Comparison of ENCODE assay signal across 9 cellular contexts in genomic region chr9:129146441-129146933, GRCh38. TPM values are rescaled to one million over a fixed set of nuclear protein-coding genes. Genes with fewer than 3 reads are reported as not detected.
DNase-seq lines count a peak whose midpoint lies in the region; ATAC-seq and TF ChIP-seq lines count a peak whose summit lies in the region.
"Had no signal": no experiment of that assay in that cellular context is flagged by ENCODE, and none has a peak within 500 bp of the region (broad histone marks: within the 10 kb centered on the region; RNA-seq: fewer than 3 reads in every experiment).

No MANE protein-coding gene starts in this region.

- peak overlapping the region; percentile 99 for H3K4ac ChIP-seq in IMR-90 (ENCODE audit: low read depth, low read length)
- H3K4ac ChIP-seq in mesenchymal stem cell (ENCODE audit: low read depth in 1 of 2, low read length in 2 of 2): peak overlapping the region; percentile 99

- H3K18ac ChIP-seq in IMR-90 (ENCODE audit: low read depth, low read length) (peak overlapping the region; percentile 83), mesenchymal stem cell (ENCODE audit: low read depth in 1 of 2, low read length in 2 of 2) (peak overlapping the region; percentile 96 to 98)

- H3K9me1 ChIP-seq in IMR-90 (ENCODE audit: insufficient read depth, low read length): peaks cover 20% of the 10 kb centered on the region

- peak overlapping the region; percentile 94 for H3K27ac ChIP-seq in IMR-90 (ENCODE audit: insufficient read depth, low read length)
- peak overlapping the region; percentile 91 for H3K27ac ChIP-seq in endodermal cell (ENCODE audit: low read depth, low read length)
- H3K27ac ChIP-seq in mesenchymal stem cell (ENCODE audit: low read length, poor library complexity, severe bottlenecking): peak overlapping the region; percentile 96

- H4K8ac ChIP-seq in IMR-90 (ENCODE audit: low read depth in 2 of 2, low read length in 2 of 2) (peak overlapping the region; percentile 83 to 98), mesenchymal stem cell (ENCODE audit: low read length) (peak overlapping the region; percentile 98)

- intact Hi-C loops in IMR-90 (cut with micrococcal nuclease): no loop called here

- H2AK5ac ChIP-seq in IMR-90 (ENCODE audit: low read depth, low read length) (peak overlapping the region; percentile 98), mesenchymal stem cell (ENCODE audit: low read length, severe bottlenecking) (peak overlapping the region; percentile 97)

- H3K27me3 Mint-ChIP-seq in endodermal cell (ENCODE audit: insufficient read depth): no peaks in the 10 kb centered on the region

- H2BK15ac ChIP-seq in IMR-90 (ENCODE audit: low read depth, low read length): peak overlapping the region; percentile 53; the same call in 1 of the 3 replicates
- peak overlapping the region; percentile 85 for H2BK15ac ChIP-seq in mesenchymal stem cell (ENCODE audit: low read depth, poor library complexity, severe bottlenecking)

- peak; percentile 15 for ATAC-seq in IMR-90 (ENCODE audit: low read depth)

- peak overlapping the region; percentile 72 for H3K9ac ChIP-seq in IMR-90 (ENCODE audit: low read depth, low read length)
- peak overlapping the region; percentile 11 for H3K9ac ChIP-seq in endodermal cell (ENCODE audit: extremely low read depth, low read length, poor library complexity, severe bottlenecking)
- H3K9ac ChIP-seq in mesenchymal stem cell (ENCODE audit: low read length): peak overlapping the region; percentile 85

- peaks cover 36% of the 10 kb centered on the region for H3K36me3 ChIP-seq in IMR-90 (ENCODE audit: control insufficient read depth, insufficient read depth, low read length)
- peaks cover 51% of the 10 kb centered on the region for H3K36me3 ChIP-seq in endodermal cell (ENCODE audit: control insufficient read depth, insufficient read depth, low read length)
- peaks cover 42 to 72% of the 10 kb centered on the region in 2 experiments for H3K36me3 ChIP-seq in mesenchymal stem cell (ENCODE audit: control insufficient read depth in 1 of 2, insufficient read depth in 2 of 2, low read depth in 1 of 2, low read length in 2 of 2)

- peak overlapping the region; percentile 92 for H3K27ac Mint-ChIP-seq in endodermal cell

- H2BK5ac ChIP-seq in IMR-90 (ENCODE audit: low read depth, low read length, poor library complexity, severe bottlenecking) (peak overlapping the region; percentile 94), mesenchymal stem cell (ENCODE audit: low read depth, low read length, poor library complexity, severe bottlenecking) (peak overlapping the region; percentile 94)

- POLR2A ChIA-PET in IMR-90 (lab: Charles Lee; ENCODE audit: unreplicated experiment): interaction anchor here (0.8 to 1.0 kb wide), 2 partner anchors 26 to 32 kb away, joined by 3 to 4 read pairs; partner anchors contain the start of gene IER5L

- no peaks in the 10 kb centered on the region for H3K9me3 Mint-ChIP-seq in endodermal cell

- peaks cover 46% of the 10 kb centered on the region for H3K36me3 Mint-ChIP-seq in endodermal cell (ENCODE audit: low read depth)

- BruUV-seq in IMR-90 (replicated peaks; lab: Mats Ljungman, UMichigan): no TSS peak

- dilution Hi-C loops in IMR-90 (cut with HindIII; ENCODE audit: low sequenced_read_pairs, unreplicated experiment): no loop called here

- H2BK12ac ChIP-seq in mesenchymal stem cell (ENCODE audit: low read length in 2 of 2): peak overlapping the region; percentile 91 to 99

- H3K4me3 Mint-ChIP-seq in endodermal cell: no peak overlapping the region

- H3K27me3 ChIP-seq in IMR-90 (ENCODE audit: control insufficient read depth, insufficient read depth, low read length) (no peaks in the 10 kb centered on the region), endodermal cell (ENCODE audit: control insufficient read depth, insufficient read depth, low read length, poor library complexity, severe bottlenecking) (no peaks in the 10 kb centered on the region), mesenchymal stem cell (ENCODE audit: control insufficient read depth in 1 of 2, insufficient read depth in 1 of 2, low read length in 2 of 2) (no peaks in the 10 kb centered on the region)

- H2BK20ac ChIP-seq in IMR-90 (ENCODE audit: low read depth, low read length): peak overlapping the region; percentile 73

- peak overlapping the region; percentile 97 for H3K14ac ChIP-seq in IMR-90 (replicated peaks; ENCODE audit: low read depth, low read length)
- H3K14ac ChIP-seq in mesenchymal stem cell (ENCODE audit: low read length in 2 of 2): peak overlapping the region in 1 of 2 experiments; percentile 73

- H3K4me3 ChIP-seq in IMR-90 (ENCODE audit: insufficient read depth, low read depth, low read length) (no peak overlapping the region), endodermal cell (ENCODE audit: low read length) (no peak overlapping the region), mesenchymal stem cell (ENCODE audit: insufficient read depth in 1 of 2, low read depth in 1 of 2, low read length in 2 of 2) (peak overlapping the region in 1 of 2 experiments; percentile 16)

- H2BK120ac ChIP-seq in IMR-90 (ENCODE audit: low read depth, low read length): peak overlapping the region; percentile 97
- peak overlapping the region; percentile 97 for H2BK120ac ChIP-seq in mesenchymal stem cell (ENCODE audit: low read depth, low read length)

- peak overlapping the region; percentile 98 for H2AK9ac ChIP-seq in IMR-90 (replicated peaks; ENCODE audit: low read depth, low read length, poor library complexity)

- 67% methylated on average over 3 of the region's 8 CpGs; no CpG with 5 or more reads in 1 of the 2 experiments for WGBS in IMR-90 (ENCODE audit: extremely low coverage in 2 of 2, insufficient read length in 1 of 2), 2 experiments
- WGBS in endodermal cell (ENCODE audit: insufficient coverage in 1 of 2, insufficient read length in 1 of 2), 2 experiments: 79 to 90% methylated on average over 5 to 8 of the region's 8 CpGs
- 54% methylated on average over 5 of the region's 8 CpGs for WGBS in mesenchymal stem cell

- TF ChIP-seq POLR2A in IMR-90 (IDR thresholded peaks at IDR 0.05; ENCODE audit: low read depth, low read length): no peak

- TF ChIP-seq RAD21 in IMR-90 (IDR thresholded peaks at IDR 0.05; ENCODE audit: low read length): no peak

- H4K91ac ChIP-seq in IMR-90 (ENCODE audit: insufficient read depth, low read depth, low read length) (peak overlapping the region; percentile 94), mesenchymal stem cell (ENCODE audit: low read length) (peak overlapping the region; percentile 99)

- CTCF ChIA-PET in IMR-90 (lab: Yijun Ruan, JAX): interaction anchor here (0.5 to 1.5 kb wide), 4 partner anchors 26 to 887 kb away, joined by 3 to 5 read pairs (median 4); no protein-coding TSS in a partner anchor

- H3K23ac ChIP-seq in IMR-90 (ENCODE audit: low read depth, low read length) (peak overlapping the region; percentile 75), mesenchymal stem cell (ENCODE audit: low read length in 2 of 2) (peak overlapping the region in 1 of 2 experiments; percentile 95)

- H3K4me2 ChIP-seq in IMR-90 (ENCODE audit: low read depth, low read length) (no peak overlapping the region), mesenchymal stem cell (ENCODE audit: low read length, poor library complexity, severe bottlenecking) (peak overlapping the region; percentile 20)

- peaks cover 21 to 86% of the 10 kb centered on the region in 2 experiments for H3K79me1 ChIP-seq in IMR-90 (ENCODE audit: low read depth in 1 of 2, low read length in 2 of 2)
- H3K79me1 ChIP-seq in mesenchymal stem cell (replicated peaks; ENCODE audit: low read length, poor library complexity, severe bottlenecking): peaks cover 36% of the 10 kb centered on the region

- no peak for DNase-seq in IMR-90
- DNase-seq in endodermal cell: no peak
- peak; percentile 51 for DNase-seq in mesenchymal stem cell
- peak; percentile 33 for DNase-seq in superior temporal gyrus (ENCODE audit: extremely low spot score)
- no peak for DNase-seq in NCI-H146 treated with DMSO at 0.1 percent for 48 hours (lab: John Stamatoyannopoulos, UW; ENCODE audit: unreplicated experiment)
- no peak for DNase-seq in SW480 (ENCODE audit: low spot score)
- no peak for DNase-seq in NCI-H2196 treated with DMSO at 0.1 percent for 48 hours (lab: John Stamatoyannopoulos, UW; ENCODE audit: unreplicated experiment)
- no peak for DNase-seq in putamen (ENCODE audit: low spot score)
- DNase-seq: activated naive CD4-positive, alpha-beta T cell treated with Interleukin-2 at 50 U/mL for 16 hours had no signal

- H4K20me1 ChIP-seq in IMR-90 (ENCODE audit: insufficient read depth, low read length): no peaks in the 10 kb centered on the region

- no peak for TF ChIP-seq CTCF in IMR-90 (conservative IDR thresholded peaks at IDR 0.05; ENCODE audit: low read depth, low read length)
- TF ChIP-seq CTCF in endodermal cell (conservative IDR thresholded peaks at IDR 0.05): no peak

- H3K4me1 ChIP-seq in IMR-90 (ENCODE audit: control insufficient read depth, insufficient read depth, low read length) (peaks cover 44% of the 10 kb centered on the region), endodermal cell (ENCODE audit: control insufficient read depth, insufficient read depth, low read length) (peaks cover 6% of the 10 kb centered on the region), mesenchymal stem cell (ENCODE audit: control insufficient read depth, insufficient read depth, low read depth, low read length) (peaks cover 66% of the 10 kb centered on the region)

- H2AFZ ChIP-seq in IMR-90 (replicated peaks; ENCODE audit: low read length, poor library complexity) (peak overlapping the region; percentile 45), mesenchymal stem cell (ENCODE audit: low read depth, low read length) (no peak overlapping the region)

- H3K9me3 ChIP-seq in IMR-90 (ENCODE audit: control insufficient read depth, insufficient read depth, low read length): no peaks in the 10 kb centered on the region
- no peaks in the 10 kb centered on the region for H3K9me3 ChIP-seq in endodermal cell (ENCODE audit: control insufficient read depth, low read length)
- H3K9me3 ChIP-seq in mesenchymal stem cell (ENCODE audit: control insufficient read depth, low read length): no peaks in the 10 kb centered on the region

- H3K56ac ChIP-seq in IMR-90 (ENCODE audit: extremely low read depth, insufficient read depth, low read length): peak overlapping the region; percentile 72

- H3K4me1 Mint-ChIP-seq in endodermal cell: peaks cover 21% of the 10 kb centered on the region

- in situ Hi-C loops in IMR-90 (cut with MboI; ENCODE audit: low sequenced_read_pairs): no loop called here

- peak overlapping the region; percentile 87 for H4K5ac ChIP-seq in IMR-90 (ENCODE audit: low read depth, low read length)

RNA-seq across cellular contexts. Expression of gene IER5L, which starts 31.6 kb away (rescaled TPM):
- total RNA-seq in IMR-90 (2012; rRNA removed): 12.5 and 14.4 TPM in 2 replicates
- polyA plus RNA-seq in IMR-90 (2012; rRNA removed): 13.4 and 21.0 TPM in 2 replicates
- polyA plus RNA-seq in IMR-90 (2012; cell fraction: cytosol; rRNA removed): 12.4 and 35.8 TPM in 2 replicates
- polyA plus RNA-seq in IMR-90 (2012; cell fraction: nucleus; rRNA removed; ENCODE audit: low replicate concordance): 13.1 and 28.4 TPM in 2 replicates
- 1 to 10 TPM; 6.8 to 8.1 TPM for total RNA-seq in endodermal cell
- polyA plus RNA-seq in endodermal cell (2013, experiment 1 of 2): 48.3 TPM
- polyA plus RNA-seq in endodermal cell (2013, experiment 2 of 2): 51.1 TPM
- polyA plus RNA-seq in mesenchymal stem cell (2013, experiment 1 of 2): 26.8 TPM
- 26.3 TPM for polyA plus RNA-seq in mesenchymal stem cell (2013, experiment 2 of 2)

RNA-seq across cellular contexts. Expression of gene PTPA, which starts 35.3 kb away (rescaled TPM):
- total RNA-seq in IMR-90 (2012; rRNA removed): 93.6 and 124 TPM in 2 replicates
- 141 and 149 TPM in 2 replicates for polyA plus RNA-seq in IMR-90 (2012; rRNA removed)
- 88.4 and 129 TPM in 2 replicates for polyA plus RNA-seq in IMR-90 (2012; cell fraction: cytosol; rRNA removed)
- polyA plus RNA-seq in IMR-90 (2012; cell fraction: nucleus; rRNA removed; ENCODE audit: low replicate concordance): 78.9 and 134 TPM in 2 replicates
- total RNA-seq in endodermal cell: 100 to 1,000 TPM; 134 to 139 TPM
- 105 TPM for polyA plus RNA-seq in endodermal cell (2013, experiment 1 of 2)
- polyA plus RNA-seq in endodermal cell (2013, experiment 2 of 2): 96.3 TPM
- polyA plus RNA-seq in mesenchymal stem cell (2013, experiment 1 of 2): 106 TPM
- 99.4 TPM for polyA plus RNA-seq in mesenchymal stem cell (2013, experiment 2 of 2)

RNA-seq across cellular contexts. Expression of gene CRAT, which starts 35.9 kb away (rescaled TPM):
- total RNA-seq in IMR-90 (2012; rRNA removed): 18.8 and 19.7 TPM in 2 replicates
- polyA plus RNA-seq in IMR-90 (2012; rRNA removed): 41.6 and 44.2 TPM in 2 replicates
- 27.4 and 55.2 TPM in 2 replicates for polyA plus RNA-seq in IMR-90 (2012; cell fraction: cytosol; rRNA removed)
- polyA plus RNA-seq in IMR-90 (2012; cell fraction: nucleus; rRNA removed; ENCODE audit: low replicate concordance): 55.4 and 116 TPM in 2 replicates
- total RNA-seq in endodermal cell: 10 to 100 TPM; 17.2 to 17.5 TPM
- polyA plus RNA-seq in endodermal cell (2013, experiment 1 of 2): 25.3 TPM
- 24.3 TPM for polyA plus RNA-seq in endodermal cell (2013, experiment 2 of 2)
- polyA plus RNA-seq in mesenchymal stem cell (2013, experiment 1 of 2): 22.6 TPM
- polyA plus RNA-seq in mesenchymal stem cell (2013, experiment 2 of 2): 22.5 TPM

Comparison
In these comparisons a context has a peak if more than half of its experiments do, and no peak if none do; other contexts are left out.
1. DNase-seq: peak in mesenchymal stem cell (single experiment) and superior temporal gyrus (single experiment); none in IMR-90 (single experiment), endodermal cell (single experiment), NCI-H146 treated with DMSO at 0.1 percent for 48 hours (single experiment), SW480 (single experiment), NCI-H2196 treated with DMSO at 0.1 percent for 48 hours (single experiment) and putamen (single experiment).
2. H3K9ac ChIP-seq: peak in every context shown above with its lines; median percentile 85 in mesenchymal stem cell; 72 in IMR-90; 11 in endodermal cell.
3. Peak in every context shown above with its lines, with median percentiles within 50 percentile points of each other: H3K27ac ChIP-seq.